ENCODE assay signal across 26 cellular contexts in the genomic region with DNA sequence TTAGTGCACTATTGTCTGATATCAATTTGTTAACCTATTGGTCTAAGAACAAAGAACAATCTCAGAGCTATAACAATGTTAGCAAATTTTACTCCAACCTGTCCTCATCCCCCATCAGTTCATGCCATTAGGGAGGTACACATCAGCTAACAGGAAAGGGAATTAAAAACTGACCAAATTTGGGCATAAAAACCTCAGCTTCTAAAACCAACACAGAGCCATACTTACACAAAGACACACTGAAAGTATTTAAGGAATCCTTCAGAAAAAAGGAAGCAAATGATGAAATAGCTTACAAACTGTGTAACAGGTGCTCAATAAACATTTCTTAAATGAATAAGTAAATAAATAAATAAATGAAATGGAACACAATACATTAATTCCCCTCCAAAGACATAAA.
DNase-seq lines count a peak whose midpoint lies in the region; ATAC-seq, FAIRE-seq and TF ChIP-seq lines count a peak whose summit lies in the region.
"Had no signal": no experiment of that assay in that cellular context is flagged by ENCODE, and none has a peak within 500 bp of the region (broad histone marks: within the 10 kb centered on the region; RNA-seq: fewer than 3 reads in every experiment).

No MANE protein-coding gene starts in this region.

- dilution Hi-C loops in IMR-90 (cut with HindIII; ENCODE audit: low sequenced_read_pairs, unreplicated experiment) = no loop called here

- DNase-seq in AG10803 (ENCODE audit: low read depth) (peak; percentile 40), IMR-90 (peak; percentile 32), choroid plexus epithelial cell (ENCODE audit: low read depth) (peak; percentile 43), iris pigment epithelial cell (ENCODE audit: low read depth) (peak; percentile 25), frontal cortex (ENCODE audit: low spot score in 2 of 2) (no peak), NCI-H1694 treated with DMSO at 0.1 percent for 48 hours (lab: John Stamatoyannopoulos, UW) (no peak), MM.1S (no peak)
- DNase-seq in stimulated activated CD4-positive, alpha-beta T cell treated with anti-CD3 and anti-CD28 coated beads, Interleukin-4, amount 100 ng/mL, for 1 hour = no peak
- DNase-seq: ACHN; AML-193; C1 segment of cervical spinal cord; Calu3; CD8-positive, alpha-beta memory T cell; DMS153; GDM1; NCI-H1092 treated with DMSO at 0.1 percent for 48 hours; NCI-H2081; NCI-H2171; NCI-H345 had no signal

- no peak overlapping the region for H4K8ac ChIP-seq in IMR-90 (ENCODE audit: low read depth in 2 of 2, low read length in 2 of 2)

- CTCF ChIA-PET in IMR-90 (lab: Yijun Ruan, JAX) = interaction anchor here (3.2 kb wide), 1 partner anchor 12 kb away, joined by 7 read pairs; no protein-coding TSS in a partner anchor

- TF ChIP-seq CTCF in AG10803 (conservative IDR thresholded peaks at IDR 0.05; ENCODE audit: low read length) (no peak), IMR-90 (conservative IDR thresholded peaks at IDR 0.05; ENCODE audit: low read depth, low read length) (no peak), choroid plexus epithelial cell (conservative IDR thresholded peaks at IDR 0.05; ENCODE audit: low read depth, low read length) (no peak), MM.1S (IDR thresholded peaks at IDR 0.05; ENCODE audit: low read length) (no peak)

- no peaks in the 10 kb centered on the region for H3F3A ChIP-seq in MM.1S (ENCODE audit: insufficient read depth, low read length)

- no peak overlapping the region for H4K91ac ChIP-seq in IMR-90 (ENCODE audit: insufficient read depth, low read depth, low read length)

- H3K9me1 ChIP-seq in IMR-90 (ENCODE audit: insufficient read depth, low read length) = no peaks in the 10 kb centered on the region

- H3K9me3 ChIP-seq in IMR-90 (ENCODE audit: control insufficient read depth, insufficient read depth, low read length) (no peaks in the 10 kb centered on the region), MM.1S (replicated peaks; ENCODE audit: insufficient read depth, low read length) (no peaks in the 10 kb centered on the region)
- H3K9me3 ChIP-seq: SJSA1 had no signal

- intact Hi-C loops in IMR-90 (cut with micrococcal nuclease) = loop anchor here (10.0 kb wide), 1 partner anchor 705 kb away; no protein-coding TSS in a partner anchor

- in situ Hi-C loops in IMR-90 (cut with MboI; ENCODE audit: low sequenced_read_pairs) = no loop called here

- H4K20me1 ChIP-seq in IMR-90 (ENCODE audit: insufficient read depth, low read length) = no peaks in the 10 kb centered on the region
- no peaks in the 10 kb centered on the region for H4K20me1 ChIP-seq in MM.1S (ENCODE audit: insufficient read depth, low read length)

- no peak overlapping the region for H3K4me3 ChIP-seq in AG10803 (ENCODE audit: low read length)
- no peak overlapping the region for H3K4me3 ChIP-seq in IMR-90 (ENCODE audit: insufficient read depth, low read depth, low read length)
- H3K4me3 ChIP-seq in choroid plexus epithelial cell (ENCODE audit: low read depth, low read length) = no peak overlapping the region
- H3K4me3 ChIP-seq in MM.1S (ENCODE audit: low read length) = no peak overlapping the region
- H3K4me3 ChIP-seq: K562, SJSA1 had no signal

- H2AFZ ChIP-seq in IMR-90 (replicated peaks; ENCODE audit: low read length, poor library complexity) (no peak overlapping the region), MM.1S (ENCODE audit: low read length) (no peak overlapping the region)

- H3K4me1 ChIP-seq in IMR-90 (ENCODE audit: control insufficient read depth, insufficient read depth, low read length) (no peaks in the 10 kb centered on the region), MM.1S (ENCODE audit: low read length) (no peaks in the 10 kb centered on the region)
- H3K4me1 ChIP-seq: SJSA1 had no signal

- no peak for TF ChIP-seq RAD21 in IMR-90 (IDR thresholded peaks at IDR 0.05; ENCODE audit: low read length)

- no peak for FAIRE-seq in frontal cortex (lab: Jason Lieb, UNC)
- FAIRE-seq: GM19239, H54, K562, RCC 7860 had no signal

- H3K27me3 ChIP-seq in IMR-90 (ENCODE audit: control insufficient read depth, insufficient read depth, low read length) (no peaks in the 10 kb centered on the region), MM.1S (replicated peaks; ENCODE audit: insufficient read depth, low read length) (no peaks in the 10 kb centered on the region)
- H3K27me3 ChIP-seq: SJSA1 had no signal

- H3K4ac ChIP-seq in IMR-90 (ENCODE audit: low read depth, low read length) = no peak overlapping the region

- H3K9ac ChIP-seq in IMR-90 (ENCODE audit: low read depth, low read length) = no peak overlapping the region
- no peak overlapping the region for H3K9ac ChIP-seq in MM.1S (ENCODE audit: low read length)

- H3K23ac ChIP-seq in IMR-90 (ENCODE audit: low read depth, low read length) = no peak overlapping the region

- H3K27ac ChIP-seq in IMR-90 (ENCODE audit: insufficient read depth, low read length) = no peak overlapping the region
- no peak overlapping the region for H3K27ac ChIP-seq in MM.1S (ENCODE audit: low read length)
- H3K27ac ChIP-seq: 22Rv1, SJSA1 had no signal

- H3K36me3 ChIP-seq in IMR-90 (ENCODE audit: control insufficient read depth, insufficient read depth, low read length) (peaks cover 3% of the 10 kb centered on the region; the same call in 1 of the 2 replicates), MM.1S (replicated peaks; ENCODE audit: insufficient read depth, low read length) (no peaks in the 10 kb centered on the region)
- H3K36me3 ChIP-seq: SJSA1 had no signal

- no peaks in the 10 kb centered on the region for H3K9me2 ChIP-seq in MM.1S (replicated peaks; ENCODE audit: insufficient read depth, low read length)

- TF ChIP-seq POLR2A in IMR-90 (IDR thresholded peaks at IDR 0.05; ENCODE audit: low read depth, low read length) = no peak

- no TSS peak for BruUV-seq in IMR-90 (replicated peaks; lab: Mats Ljungman, UMichigan)

- H2BK120ac ChIP-seq in IMR-90 (ENCODE audit: low read depth, low read length) = no peak overlapping the region

- H3K79me1 ChIP-seq in IMR-90 (ENCODE audit: low read depth in 1 of 2, low read length in 2 of 2) = no peaks in the 10 kb centered on the region

- H3K79me2 ChIP-seq in MM.1S (ENCODE audit: low read length) = no peaks in the 10 kb centered on the region

- H2BK5ac ChIP-seq in IMR-90 (ENCODE audit: low read depth, low read length, poor library complexity, severe bottlenecking) = no peak overlapping the region

- H2AK5ac ChIP-seq in IMR-90 (ENCODE audit: low read depth, low read length) = no peak overlapping the region

- POLR2A ChIA-PET in IMR-90 (lab: Charles Lee; ENCODE audit: unreplicated experiment) = no interaction called here

- H3K4me2 ChIP-seq in IMR-90 (ENCODE audit: low read depth, low read length) = no peak overlapping the region
- no peak overlapping the region for H3K4me2 ChIP-seq in MM.1S (ENCODE audit: low read depth, low read length)

- H3K14ac ChIP-seq in IMR-90 (replicated peaks; ENCODE audit: low read depth, low read length) = no peak overlapping the region

- H2BK15ac ChIP-seq in IMR-90 (ENCODE audit: low read depth, low read length) = no peak overlapping the region

- H3K18ac ChIP-seq in IMR-90 (ENCODE audit: low read depth, low read length) = no peak overlapping the region

- H2AK9ac ChIP-seq in IMR-90 (replicated peaks; ENCODE audit: low read depth, low read length, poor library complexity) = no peak overlapping the region

- no peak overlapping the region for H4K5ac ChIP-seq in IMR-90 (ENCODE audit: low read depth, low read length)

- H3K56ac ChIP-seq in IMR-90 (ENCODE audit: extremely low read depth, insufficient read depth, low read length) = no peak overlapping the region

- ATAC-seq in IMR-90 (ENCODE audit: low read depth) = peak; percentile 66
- ATAC-seq: K562, Right ventricle myocardium inferior had no signal

- H2BK20ac ChIP-seq in IMR-90 (ENCODE audit: low read depth, low read length) = no peak overlapping the region

TF ChIP-seq in IMR-90, 13 proteins besides CTCF, POLR2A, EP300 and RAD21:
- no peak for TF ChIP-seq MXI1 (IDR thresholded peaks at IDR 0.05; ENCODE audit: borderline replicate concordance, low read depth, low read length)
- TF ChIP-seq, protein P1, sequence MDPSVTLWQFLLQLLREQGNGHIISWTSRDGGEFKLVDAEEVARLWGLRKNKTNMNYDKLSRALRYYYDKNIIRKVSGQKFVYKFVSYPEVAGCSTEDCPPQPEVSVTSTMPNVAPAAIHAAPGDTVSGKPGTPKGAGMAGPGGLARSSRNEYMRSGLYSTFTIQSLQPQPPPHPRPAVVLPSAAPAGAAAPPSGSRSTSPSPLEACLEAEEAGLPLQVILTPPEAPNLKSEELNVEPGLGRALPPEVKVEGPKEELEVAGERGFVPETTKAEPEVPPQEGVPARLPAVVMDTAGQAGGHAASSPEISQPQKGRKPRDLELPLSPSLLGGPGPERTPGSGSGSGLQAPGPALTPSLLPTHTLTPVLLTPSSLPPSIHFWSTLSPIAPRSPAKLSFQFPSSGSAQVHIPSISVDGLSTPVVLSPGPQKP (IDR thresholded peaks at IDR 0.05; ENCODE audit: borderline replicate concordance, low read depth, low read length) = peak; percentile 72; the same call in 1 of the 2 replicates

Comparison
In these comparisons a context has a peak if more than half of its experiments do, and no peak if none do; other contexts are left out.
1. DNase-seq: peak in AG10803 (single experiment), IMR-90 (single experiment), choroid plexus epithelial cell (single experiment) and iris pigment epithelial cell (single experiment); none in stimulated activated CD4-positive, alpha-beta T cell treated with anti-CD3 and anti-CD28 coated beads, Interleukin-4, amount 100 ng/mL, for 1 hour (single experiment), frontal cortex (0 of 2), NCI-H1694 treated with DMSO at 0.1 percent for 48 hours (single experiment) and MM.1S (single experiment).